11 cellular contexts compared by ENCODE assay signal in genomic region chr1:167676205-167676915, GRCh38. TPM values are rescaled to one million over a fixed set of nuclear protein-coding genes. Genes with fewer than 3 reads are reported as not detected.
A peak's percentile ranks its signal among the peaks of the same experiment; 100 is the strongest.
DNase-seq lines count a peak whose midpoint lies in the region; ATAC-seq and TF ChIP-seq lines count a peak whose summit lies in the region.
"Had no signal": no experiment of that assay in that cellular context is flagged by ENCODE, and none has a peak within 500 bp of the region (broad histone marks: within the 10 kb centered on the region; RNA-seq: fewer than 3 reads in every experiment).

No MANE protein-coding gene starts in this region.

- no peaks in the 10 kb centered on the region for H3K36me3 ChIP-seq in SK-N-SH (replicated peaks in 1 of 2; ENCODE audit: control insufficient read depth in 1 of 2, insufficient read depth in 2 of 2, low read length in 1 of 2)
- H3K36me3 ChIP-seq in H7 (replicated peaks; ENCODE audit: control insufficient read depth, insufficient read depth, low read length), result no peaks in the 10 kb centered on the region

- no peaks in the 10 kb centered on the region for H3K9me3 ChIP-seq in SK-N-SH
- H3K9me3 ChIP-seq: A549 had no signal

- peak overlapping the region in 5 of 6 donors; percentile 4 to 65 (median 37) for H3K27ac Mint-ChIP-seq in immature natural killer cell

- no peaks in the 10 kb centered on the region for H3K79me2 ChIP-seq in SK-N-SH (ENCODE audit: insufficient read depth)

- H3K27ac ChIP-seq in SK-N-SH (ENCODE audit: low read depth in 2 of 2, low read length in 1 of 2), result no peak overlapping the region
- H3K27ac ChIP-seq: A549 had no signal

- WGBS in SK-N-SH (ENCODE audit: low lambda C conversion rate), result 92% methylated on average over 2 of the region's 2 CpGs

- CTCF ChIA-PET in SK-N-SH (lab: Yijun Ruan, JAX), result interaction anchor here (1.7 to 2.0 kb wide), 2 partner anchors 11 to 142 kb away, joined by 4 to 12 read pairs; no protein-coding TSS in a partner anchor

- no peak for TF ChIP-seq RAD21 in SK-N-SH (IDR thresholded peaks at IDR 0.05; ENCODE audit: low read length)

- peak; percentile 16 for DNase-seq in NCI-H187 treated with DMSO at 0.1 percent for 48 hours (lab: John Stamatoyannopoulos, UW)
- DNase-seq in NCI-H187 (lab: John Stamatoyannopoulos, UW), result no peak
- DNase-seq in immature natural killer cell, result no peak
- DNase-seq in SK-N-SH, result no peak
- no peak for DNase-seq in medulla oblongata (ENCODE audit: extremely low spot score)
- DNase-seq in H7, result no peak

- H3K27me3 ChIP-seq in SK-N-SH (ENCODE audit: insufficient read depth) (no peaks in the 10 kb centered on the region; the same call in 1 of the 2 replicates), H7 (ENCODE audit: control insufficient read depth, insufficient read depth, low read length) (no peaks in the 10 kb centered on the region; the same call in 1 of the 2 replicates)

- no peak overlapping the region for H2AFZ ChIP-seq in SK-N-SH (ENCODE audit: low read depth)

- H3K4me2 ChIP-seq in SK-N-SH, result no peak overlapping the region
- H3K4me2 ChIP-seq: A549 had no signal

- peaks cover 3 to 10% (median 4%) of the 10 kb centered on the region in 3 donors for H3K36me3 Mint-ChIP-seq in immature natural killer cell

- POLR2A ChIA-PET in SK-N-SH (lab: Yijun Ruan, JAX), result no interaction called here

- no peaks in the 10 kb centered on the region for H3K27me3 Mint-ChIP-seq in immature natural killer cell (ENCODE audit: low read depth in 3 of 3)

- H3F3A ChIP-seq in SK-N-SH (replicated peaks; ENCODE audit: insufficient read depth), result no peaks in the 10 kb centered on the region

- H3K9me3 Mint-ChIP-seq in immature natural killer cell, result no peaks in the 10 kb centered on the region

- TF ChIP-seq CTCF in SK-N-SH (IDR thresholded peaks at IDR 0.05), result no peak

- H3K4me1 Mint-ChIP-seq in immature natural killer cell, result peaks cover 0 to 51% of the 10 kb centered on the region in 2 donors

- no peaks in the 10 kb centered on the region for H4K20me1 ChIP-seq in SK-N-SH (ENCODE audit: insufficient read depth)

- H3K9ac ChIP-seq in SK-N-SH, result no peak overlapping the region

- no peaks in the 10 kb centered on the region for H3K9me2 ChIP-seq in SK-N-SH

- ATAC-seq in GM19468 (IDR thresholded peaks at IDR 0.05; ENCODE audit: extremely low read depth, unreplicated experiment) (peak; percentile 43), HG03280 (IDR thresholded peaks at IDR 0.05; ENCODE audit: unreplicated experiment) (peak; percentile 45)
- ATAC-seq: A549, Right ventricle myocardium inferior had no signal

- no peak overlapping the region for H3K4me3 Mint-ChIP-seq in immature natural killer cell

- H3K4me3 ChIP-seq in SK-N-SH (ENCODE audit: low read depth in 2 of 2, low read length in 1 of 2), result no peak overlapping the region
- H3K4me3 ChIP-seq in H7 (ENCODE audit: insufficient read depth, low read depth, low read length), result no peak overlapping the region
- H3K4me3 ChIP-seq: A549, lung had no signal

- H3K4me1 ChIP-seq in SK-N-SH (ENCODE audit: control insufficient read depth in 1 of 2, insufficient read depth in 2 of 2, low read depth in 1 of 2, low read length in 1 of 2), result peaks cover 0 to 8% of the 10 kb centered on the region in 2 experiments; a peak in 1 of 4 replicates
- H3K4me1 ChIP-seq: A549 had no signal

- TF ChIP-seq EP300 in SK-N-SH (IDR thresholded peaks at IDR 0.05; ENCODE audit: borderline replicate concordance in 1 of 2, low read depth in 1 of 2, low read length in 1 of 2), result no peak

TF ChIP-seq in SK-N-SH, 30 proteins besides CTCF, POLR2A, EP300 and RAD21:
- TF ChIP-seq MXI1 (IDR thresholded peaks at IDR 0.05; ENCODE audit: low read depth, low read length) (no peak), MAX (IDR thresholded peaks at IDR 0.05; ENCODE audit: low read depth) (no peak), IRF3 (IDR thresholded peaks at IDR 0.05; ENCODE audit: low read depth, low read length) (no peak), JUND (IDR thresholded peaks at IDR 0.05) (no peak), CHD2 (IDR thresholded peaks at IDR 0.05; ENCODE audit: low read length, partially characterized antibody) (no peak), USF2 (IDR thresholded peaks at IDR 0.05; ENCODE audit: borderline replicate concordance, low read depth, low read length) (no peak), GABPA (IDR thresholded peaks at IDR 0.05; ENCODE audit: low read depth) (no peak), FOXM1 (IDR thresholded peaks at IDR 0.05; ENCODE audit: low read depth) (no peak), RCOR1 (IDR thresholded peaks at IDR 0.05; ENCODE audit: low read length) (no peak), SMC3 (IDR thresholded peaks at IDR 0.05; ENCODE audit: low read depth, low read length) (no peak), ELF1 (IDR thresholded peaks at IDR 0.05) (no peak), POLR2AphosphoS5 (IDR thresholded peaks at IDR 0.05; ENCODE audit: low read depth, low read length) (no peak)

RNA-seq across cellular contexts. Expression of gene MPZL1, which starts 45.4 kb away (rescaled TPM):
- polyA plus RNA-seq in immature natural killer cell (10 to 100 TPM in 2 of 3 donors, 1 to 10 TPM in 1; 6.8 to 14.3 (median 12.1) TPM), SK-N-SH (2012; rRNA removed) (27.3 and 34.4 TPM in 2 replicates)
- polyA plus RNA-seq in SK-N-SH (2012; cell fraction: cytosol; rRNA removed), result 34.9 and 39.9 TPM in 2 replicates
- polyA plus RNA-seq in SK-N-SH (2012; cell fraction: nucleus; rRNA removed), result 17.1 and 32.0 TPM in 2 replicates
- 99.9 and 104 TPM in 2 replicates for total RNA-seq in H7 (2014; rRNA removed; shearing (Covaris generic))

RNA-seq across cellular contexts. Expression of gene RCSD1, which starts 46.3 kb away (rescaled TPM):
- polyA plus RNA-seq in immature natural killer cell, result 100 to 1,000 TPM in 2 of 3 donors, 10 to 100 TPM in 1; 96.2 to 179 (median 129) TPM
- polyA plus RNA-seq in SK-N-SH (2012; rRNA removed), result 0.02 and 0.03 TPM in 2 replicates
- 0.03 and 0.04 TPM in 2 replicates for polyA plus RNA-seq in SK-N-SH (2012; cell fraction: cytosol; rRNA removed)
- not detected in 2 replicates for polyA plus RNA-seq in SK-N-SH (2012; cell fraction: nucleus; rRNA removed)
- total RNA-seq in H7 (2014; rRNA removed; shearing (Covaris generic)), result 0.31 and 0.37 TPM in 2 replicates
- polyA plus RNA-seq: A549 had no signal

Comparison
In these comparisons a context has a peak if more than half of its experiments do, and no peak if none do; other contexts are left out.
1. RNA of gene RCSD1, which starts 46.3 kb away (polyA plus RNA-seq): 96.2 to 179 TPM in immature natural killer cell; 0.02 to 0.04 TPM in SK-N-SH; every median in the first group is over 10 times any median in the second.